ENCODE assay signal across 11 cellular contexts in the genomic region with DNA sequence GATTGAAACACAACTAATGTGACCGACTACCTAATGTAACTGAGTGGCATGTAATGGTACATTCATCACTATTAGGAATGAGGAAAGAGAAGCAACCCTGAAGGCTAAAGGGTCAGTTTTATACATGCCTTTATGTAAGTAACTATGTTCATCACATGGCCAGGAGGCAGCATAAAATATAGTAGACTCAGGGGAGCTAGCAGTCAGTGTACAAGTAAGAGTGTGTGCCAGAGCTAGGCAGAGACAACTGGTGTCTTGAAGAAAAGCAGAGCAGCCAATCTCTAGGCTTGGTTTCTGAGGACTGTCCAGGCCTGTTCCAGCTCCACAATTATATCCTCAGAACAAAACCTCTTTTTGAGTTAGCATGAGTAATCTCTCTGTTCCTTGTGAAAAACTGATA. TPM values are rescaled to one million over a fixed set of nuclear protein-coding genes. Genes with fewer than 3 reads are reported as not detected.
DNase-seq lines count a peak whose midpoint lies in the region; ATAC-seq and TF ChIP-seq lines count a peak whose summit lies in the region.
"Had no signal": no experiment of that assay in that cellular context is flagged by ENCODE, and none has a peak within 500 bp of the region (broad histone marks: within the 10 kb centered on the region; RNA-seq: fewer than 3 reads in every experiment).

No MANE protein-coding gene starts in this region.

- no peaks in the 10 kb centered on the region for H3K27me3 Mint-ChIP-seq in activated T-cell treated with anti-CD3 and anti-CD28 coated beads, Interleukin-2, amount 50 U/mL, for 72 hours (ENCODE audit: low read depth)

- peak overlapping the region; percentile 75 for H3K27ac Mint-ChIP-seq in activated T-cell treated with anti-CD3 and anti-CD28 coated beads, Interleukin-2, amount 50 U/mL, for 72 hours

- H3K4me1 Mint-ChIP-seq in activated T-cell treated with anti-CD3 and anti-CD28 coated beads, Interleukin-2, amount 50 U/mL, for 72 hours (ENCODE audit: low read depth), result peaks cover 97% of the 10 kb centered on the region
- H3K4me1 Mint-ChIP-seq: neural progenitor cell had no signal

- H3K4me3 ChIP-seq in right lobe of liver, result no peak overlapping the region
- H3K4me3 ChIP-seq in thymus (ENCODE audit: low read length), result no peak overlapping the region
- H3K4me3 ChIP-seq: esophagus squamous epithelium, neural progenitor cell had no signal

- TF ChIP-seq CTCF in right lobe of liver (IDR thresholded peaks at IDR 0.05), result no peak

- H3K27me3 ChIP-seq in right lobe of liver (no peaks in the 10 kb centered on the region), thymus (ENCODE audit: control insufficient read depth, insufficient read depth) (no peaks in the 10 kb centered on the region)
- H3K27me3 ChIP-seq: esophagus squamous epithelium, neural progenitor cell had no signal

- peak overlapping the region; percentile 61 to 76 for H3K4me3 Mint-ChIP-seq in activated T-cell treated with anti-CD3 and anti-CD28 coated beads, Interleukin-2, amount 50 U/mL, for 72 hours
- H3K4me3 Mint-ChIP-seq: neural progenitor cell had no signal

- H3K4me1 ChIP-seq in right lobe of liver (peaks cover 0 to 35% (median 13%) of the 10 kb centered on the region in 4 donors), thymus (ENCODE audit: control insufficient read depth, insufficient read depth, low read length) (peaks cover 19% of the 10 kb centered on the region)

- TF ChIP-seq POLR2A in right lobe of liver (IDR thresholded peaks at IDR 0.05), result no peak

- intact Hi-C loops in right lobe of liver (cut with DNase I), result no loop called here

- H3K27ac ChIP-seq in right lobe of liver (peak overlapping the region; percentile 19 to 42 (median 21)), thymus (ENCODE audit: low read depth) (peak overlapping the region; percentile 85)

- H3K9me3 Mint-ChIP-seq in activated T-cell treated with anti-CD3 and anti-CD28 coated beads, Interleukin-2, amount 50 U/mL, for 72 hours, result no peaks in the 10 kb centered on the region

- H3K9me3 ChIP-seq in right lobe of liver, result no peaks in the 10 kb centered on the region
- H3K9me3 ChIP-seq in thymus (ENCODE audit: control insufficient read depth), result no peaks in the 10 kb centered on the region
- H3K9me3 ChIP-seq: esophagus squamous epithelium had no signal

- peaks cover 6 to 14% of the 10 kb centered on the region in 2 donors for H3K36me3 Mint-ChIP-seq in activated T-cell treated with anti-CD3 and anti-CD28 coated beads, Interleukin-2, amount 50 U/mL, for 72 hours (ENCODE audit: insufficient read depth in 2 of 2)

- H3K36me3 ChIP-seq in right lobe of liver (no peaks in the 10 kb centered on the region), thymus (ENCODE audit: control insufficient read depth, insufficient read depth) (no peaks in the 10 kb centered on the region)

- ATAC-seq in activated T-cell treated with anti-CD3 and anti-CD28 coated beads, Interleukin-2, amount 50 U/mL, for 72 hours (replicated peaks in 1 of 2), result peak; percentile 74
- peak; percentile 36 to 57 (median 46) for ATAC-seq in right lobe of liver
- ATAC-seq in GM19324 (IDR thresholded peaks at IDR 0.05; ENCODE audit: low FRiP score, unreplicated experiment), result no peak

- WGBS in right lobe of liver (ENCODE audit: insufficient coverage, low coverage, low lambda C conversion rate, missing lambda C conversion rate), result 22% methylated on average over 1 of the region's 1 CpG
- WGBS in thymus, result 94% methylated on average over 1 of the region's 1 CpG

- peak in 1 of 2 donors; percentile 27 for DNase-seq in activated T-cell treated with anti-CD3 and anti-CD28 coated beads, Interleukin-2, amount 50 U/mL, for 72 hours
- no peak for DNase-seq in activated T-cell treated with anti-CD3 and anti-CD28 coated beads, Interleukin-2, amount 50 U/mL, for 1 hour
- peak; percentile 13 for DNase-seq in cerebellum (ENCODE audit: low spot score)
- no peak for DNase-seq in right lobe of liver
- DNase-seq in ureter (ENCODE audit: low spot score), result no peak
- DNase-seq in NOMO-1 treated with dmso at 0.1 percent for 144 hours (lab: John Stamatoyannopoulos, UW; ENCODE audit: unreplicated experiment), result no peak
- DNase-seq: esophagus squamous epithelium, HCEC 1CT had no signal

RNA-seq across cellular contexts. Expression of a gene that starts 18.1 kb away (rescaled TPM):
- 100 to 1,000 TPM; 249 to 310 TPM for total RNA-seq in activated T-cell treated with anti-CD3 and anti-CD28 coated beads, Interleukin-2, amount 50 U/mL, for 72 hours
- total RNA-seq in cerebellum (65.2 TPM), right lobe of liver (10 to 100 TPM; 31.2 to 46.1 (median 36.0) TPM), ureter (128 TPM)
- polyA plus RNA-seq in thymus, result 37.0 TPM
